Comparison of ENCODE assay signal across 10 cellular contexts in genomic region chr2:130566165-130566564, GRCh38. TPM values are rescaled to one million over a fixed set of nuclear protein-coding genes. Genes with fewer than 3 reads are reported as not detected.
"Had no signal": no experiment of that assay in that cellular context is flagged by ENCODE, and none has a peak within 500 bp of the region (broad histone marks: within the 10 kb centered on the region; RNA-seq: fewer than 3 reads in every experiment).

No MANE protein-coding gene starts in this region.

RNA-seq across cellular contexts. Expression of gene CFC1, which starts 33.2 kb away (rescaled TPM):
- total RNA-seq: OCI-LY7, PC-3, PC-9, Peyer's patch, Right ventricle myocardium inferior, Right ventricle myocardium superior, RPMI7951, SJCRH30, SJSA1, SK-MEL-5 had no signal

RNA-seq across cellular contexts. Expression of gene POTEJ, which starts 45.1 kb away (rescaled TPM):
- total RNA-seq: PC-3, PC-9, Right ventricle myocardium inferior, Right ventricle myocardium superior, RPMI7951, SJSA1, SK-MEL-5 had no signal

RNA-seq across cellular contexts. Expression of gene CFC1B, which starts 45.1 kb away (rescaled TPM):
- total RNA-seq: OCI-LY7, PC-3, PC-9, Peyer's patch, Right ventricle myocardium inferior, Right ventricle myocardium superior, RPMI7951, SJCRH30, SJSA1, SK-MEL-5 had no signal

RNA-seq across cellular contexts. Expression of gene POTEI, which starts 57.0 kb away (rescaled TPM):
- total RNA-seq: PC-3, PC-9, Right ventricle myocardium inferior, Right ventricle myocardium superior, RPMI7951, SJSA1, SK-MEL-5 had no signal
